Comparison of ENCODE assay signal across 8 cellular contexts in the genomic region with DNA sequence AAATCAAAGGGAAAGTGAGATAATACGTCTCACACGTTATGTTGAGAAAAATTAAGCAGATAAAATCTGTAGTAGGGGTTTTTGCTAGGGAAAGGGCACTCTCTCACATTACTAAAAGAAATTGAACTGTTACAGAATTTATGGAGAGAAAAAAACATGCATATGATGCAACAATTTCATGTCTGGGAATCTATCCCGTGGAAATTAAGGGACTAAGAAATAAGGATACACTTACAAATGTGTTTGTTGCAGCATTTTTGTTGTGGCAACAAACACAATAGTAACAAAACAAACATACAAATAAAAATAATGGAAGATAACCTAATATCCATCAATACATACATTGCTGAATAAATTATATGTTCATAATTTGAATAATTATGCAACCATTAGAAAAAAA.
"Had no signal": no experiment of that assay in that cellular context is flagged by ENCODE, and none has a peak within 500 bp of the region (broad histone marks: within the 10 kb centered on the region; RNA-seq: fewer than 3 reads in every experiment).

No MANE protein-coding gene starts in this region.

- FAIRE-seq: G401.6, GM12878, GM12891, GM12892, GM18507, GM19239 had no signal

- DNase-seq: GDM1, GF-D8 had no signal

- H3K4me3 ChIP-seq: GM12878 had no signal

- ATAC-seq: GM12878 had no signal
